21 cellular contexts compared by ENCODE assay signal in genomic region chr4:153418114-153418513, GRCh38. TPM values are rescaled to one million over a fixed set of nuclear protein-coding genes. Genes with fewer than 3 reads are reported as not detected.
DNase-seq lines count a peak whose midpoint lies in the region; ATAC-seq, FAIRE-seq and TF ChIP-seq lines count a peak whose summit lies in the region.
"Had no signal": no experiment of that assay in that cellular context is flagged by ENCODE, and none has a peak within 500 bp of the region (broad histone marks: within the 10 kb centered on the region; RNA-seq: fewer than 3 reads in every experiment).

No MANE protein-coding gene starts in this region.

- no peak for TF ChIP-seq RAD21 in H1 (IDR thresholded peaks at IDR 0.05 in 1 of 2, conservative IDR thresholded peaks at IDR 0.05 in 1 of 2; ENCODE audit: low read depth in 2 of 2, low read length in 2 of 2)

- H2AK5ac ChIP-seq in H1 (ENCODE audit: low read depth, low read length): peak overlapping the region; percentile 82; the same call in 1 of the 2 replicates

- H3K4me1 ChIP-seq in H1 (replicated peaks in 1 of 4; ENCODE audit: control insufficient read depth in 3 of 4, insufficient read depth in 4 of 4, low read length in 3 of 4) (peaks cover 0 to 3% (median 1%) of the 10 kb centered on the region in 4 experiments; a peak in 2 of 7 replicates), mesodermal cell (ENCODE audit: control insufficient read depth, insufficient read depth, low read length, poor library complexity, severe bottlenecking) (peaks cover 19% of the 10 kb centered on the region)
- H3K4me1 ChIP-seq: gastroesophageal sphincter had no signal

- H3K56ac ChIP-seq in H1 (replicated peaks; ENCODE audit: insufficient read length, low read depth, low read length): no peak overlapping the region

- H3K4me3 ChIP-seq in H1 (ENCODE audit: extremely low read depth in 1 of 4, insufficient read depth in 2 of 4, low read depth in 3 of 4, low read length in 4 of 4): no peak overlapping the region
- H3K4me3 ChIP-seq in mesodermal cell (ENCODE audit: extremely low read depth, insufficient read depth, low read length, poor library complexity, severe bottlenecking): no peak overlapping the region
- H3K4me3 ChIP-seq: coronary artery, gastroesophageal sphincter, sigmoid colon, thoracic aorta had no signal

- no peak for DNase-seq in GM12891 (ENCODE audit: insufficient read length, low spot score)
- peak; percentile 52 for DNase-seq in MV-4-11 (lab: John Stamatoyannopoulos, UW)
- DNase-seq in H1 (ENCODE audit: low read depth in 1 of 2, low spot score in 2 of 2): peak in 1 of 2 experiments; percentile 24
- no peak for DNase-seq in islet precursor cell
- no peak for DNase-seq in NCI-H2196 treated with DMSO at 0.1 percent for 48 hours (lab: John Stamatoyannopoulos, UW; ENCODE audit: unreplicated experiment)
- DNase-seq in SW480 (ENCODE audit: low spot score): no peak
- DNase-seq: activated CD4-positive, alpha-beta T cell treated with anti-CD3 and anti-CD28 coated beads, Interleukin-2, amount 10 ng/mL, durations not matched to agents 24 days and 14 days; activated naive CD8-positive, alpha-beta T cell treated with anti-CD3 and anti-CD28 coated beads for 36 hours; GF-D8; KBM-7; natural killer cell; NCI-H1105; NCI-H524 treated with DMSO at 0.1 percent for 48 hours; OCI-M1; Right ventricle myocardium superior; sigmoid colon had no signal

- no peak overlapping the region for H3K23ac ChIP-seq in H1 (ENCODE audit: insufficient read length)

- H3K4ac ChIP-seq in H1 (replicated peaks; ENCODE audit: insufficient read length, low read depth, low read length): no peak overlapping the region

- 94% methylated on average over 7 of the region's 7 CpGs; no CpG with 5 or more reads in 1 of the 2 experiments for WGBS in H1 (ENCODE audit: extremely low coverage in 1 of 2, insufficient coverage in 1 of 2, insufficient read length in 1 of 2, insufficient replicate concordance in 2 of 2, low coverage in 1 of 2, low lambda C conversion rate in 2 of 2, missing lambda C conversion rate in 1 of 2), 2 experiments
- WGBS in mesodermal cell (ENCODE audit: insufficient coverage in 2 of 2), 2 experiments: 100% methylated on average over 2 to 4 of the region's 7 CpGs

- H2BK15ac ChIP-seq in H1 (ENCODE audit: low read length): no peak overlapping the region

- H2AFZ ChIP-seq in H1 (ENCODE audit: low read length): no peak overlapping the region

- TF ChIP-seq EP300 in H1 (IDR thresholded peaks at IDR 0.05; ENCODE audit: borderline replicate concordance in 1 of 2, low read depth in 2 of 2, low read length in 2 of 2): no peak

- no peak overlapping the region for H2BK5ac ChIP-seq in H1 (ENCODE audit: low read depth, low read length)

- ATAC-seq in GM18520 (IDR thresholded peaks at IDR 0.05; ENCODE audit: unreplicated experiment): no peak
- ATAC-seq: gastroesophageal sphincter, natural killer cell had no signal

- H3K9me3 ChIP-seq in H1 (ENCODE audit: insufficient read depth in 2 of 2, low read depth in 1 of 2, low read length in 1 of 2): no peaks in the 10 kb centered on the region
- H3K9me3 ChIP-seq in mesodermal cell (ENCODE audit: control insufficient read depth, low read length): no peaks in the 10 kb centered on the region
- H3K9me3 ChIP-seq: gastroesophageal sphincter, sigmoid colon, thoracic aorta had no signal

- no peak overlapping the region for H3K18ac ChIP-seq in H1 (ENCODE audit: extremely low read depth, low read length)

- H3K27ac ChIP-seq in H1 (ENCODE audit: low read depth, low read length): no peak overlapping the region
- peak overlapping the region; percentile 87 for H3K27ac ChIP-seq in mesodermal cell (ENCODE audit: low read depth, low read length, severe bottlenecking)
- H3K27ac ChIP-seq: coronary artery, gastroesophageal sphincter, thoracic aorta had no signal

- no peak overlapping the region for H4K91ac ChIP-seq in H1 (replicated peaks; ENCODE audit: insufficient read length, low read length)

- H2BK120ac ChIP-seq in H1 (replicated peaks; ENCODE audit: low read depth, low read length): no peak overlapping the region

- no peaks in the 10 kb centered on the region for H3K79me1 ChIP-seq in H1 (ENCODE audit: low read depth, low read length)

- no peak overlapping the region for H3K4me2 ChIP-seq in H1 (ENCODE audit: insufficient read depth in 1 of 2, low read depth in 2 of 2, low read length in 2 of 2)

- CTCF ChIA-PET in H1 (lab: Charles Lee; ENCODE audit: partially characterized antibody): interaction anchor here (0.6 to 2.2 kb wide), 9 partner anchors 9 to 334 kb away, joined by 3 to 6 read pairs (median 3); no protein-coding TSS in a partner anchor

- FAIRE-seq in GM12891 (lab: Jason Lieb, UNC) (peak; percentile 80), H1 (lab: Jason Lieb, UNC) (no peak)

- no peaks in the 10 kb centered on the region; a peak in 2 of 8 replicates for H3K36me3 ChIP-seq in H1 (ENCODE audit: control insufficient read depth in 2 of 4, insufficient read depth in 4 of 4, low read length in 3 of 4)
- peaks cover 3% of the 10 kb centered on the region for H3K36me3 ChIP-seq in mesodermal cell (ENCODE audit: control insufficient read depth, insufficient read depth, low read length)
- H3K36me3 ChIP-seq: gastroesophageal sphincter, sigmoid colon, thoracic aorta had no signal

- H2BK20ac ChIP-seq in H1 (ENCODE audit: low read length): no peak overlapping the region

- H3K79me2 ChIP-seq in H1 (ENCODE audit: control insufficient read depth in 1 of 2, insufficient read depth in 2 of 2, low read length in 2 of 2): no peaks in the 10 kb centered on the region

- no peak overlapping the region for H3K14ac ChIP-seq in H1 (ENCODE audit: insufficient read length)

- no peak overlapping the region for H3K9ac ChIP-seq in H1 (replicated peaks in 1 of 4; ENCODE audit: extremely low read depth in 1 of 4, low read depth in 3 of 4, low read length in 3 of 4)

- H4K8ac ChIP-seq in H1 (ENCODE audit: extremely low read depth, insufficient read depth, low read length): no peak overlapping the region

- no peaks in the 10 kb centered on the region for H3K27me3 ChIP-seq in H1 (replicated peaks in 1 of 4; ENCODE audit: control insufficient read depth in 3 of 4, extremely low read depth in 1 of 4, insufficient read depth in 3 of 4, low read length in 3 of 4)
- H3K27me3 ChIP-seq: gastroesophageal sphincter, sigmoid colon had no signal

- H2BK12ac ChIP-seq in H1 (ENCODE audit: low read depth, low read length): peak overlapping the region; percentile 64; the same call in 1 of the 2 replicates

- POLR2A ChIA-PET in H1 (lab: Charles Lee; ENCODE audit: partially characterized antibody): interaction anchor here (0.9 to 2.4 kb wide), 4 partner anchors 12 to 126 kb away, joined by 3 to 11 read pairs (median 4); partner anchors contain the start of gene TMEM131L

- TF ChIP-seq CTCF in H1 (IDR thresholded peaks at IDR 0.05; ENCODE audit: control extremely low read depth in 1 of 3, insufficient read depth in 1 of 3, low read depth in 1 of 3, low read length in 3 of 3): no peak

- no peaks in the 10 kb centered on the region for H4K20me1 ChIP-seq in H1 (replicated peaks in 1 of 2; ENCODE audit: control insufficient read depth in 1 of 2, insufficient read depth in 2 of 2, low read length in 2 of 2)

- TF ChIP-seq POLR2A in GM12891 (IDR thresholded peaks at IDR 0.05; ENCODE audit: low read depth, low read length) (no peak), H1 (IDR thresholded peaks at IDR 0.05; ENCODE audit: control extremely low read depth in 1 of 2, low read depth in 2 of 2, low read length in 2 of 2) (no peak)

- H3K23me2 ChIP-seq in H1 (ENCODE audit: low read depth, low read length): no peaks in the 10 kb centered on the region

- H4K5ac ChIP-seq in H1 (ENCODE audit: insufficient read length, low read depth, low read length): no peak overlapping the region

TF ChIP-seq in GM12891, 5 proteins besides CTCF, POLR2A, EP300 and RAD21:
- TF ChIP-seq TAF1 (IDR thresholded peaks at IDR 0.05; ENCODE audit: low read depth, low read length) (no peak), POU2F2 (IDR thresholded peaks at IDR 0.05; ENCODE audit: low read depth, low read length) (no peak)
TF ChIP-seq in GM12891: peak in this region for 0.

TF ChIP-seq in H1, 55 proteins besides CTCF, POLR2A, EP300 and RAD21:
- TF ChIP-seq CEBPB (IDR thresholded peaks at IDR 0.05; ENCODE audit: low read depth, low read length) (no peak), JUND (IDR thresholded peaks at IDR 0.05; ENCODE audit: low read length) (no peak), SP1 (IDR thresholded peaks at IDR 0.05; ENCODE audit: low read depth, low read length) (no peak), HDAC6 (IDR thresholded peaks at IDR 0.05; ENCODE audit: low read depth, low read length) (no peak), CREB1 (IDR thresholded peaks at IDR 0.05) (no peak), TCF12 (IDR thresholded peaks at IDR 0.05; ENCODE audit: low read depth, low read length) (no peak), SP2 (IDR thresholded peaks at IDR 0.05; ENCODE audit: low read length) (no peak), ZNF274 (IDR thresholded peaks at IDR 0.05; ENCODE audit: borderline replicate concordance, extremely low read depth, low read length) (no peak), SIN3A (conservative IDR thresholded peaks at IDR 0.05 in 1 of 2, IDR thresholded peaks at IDR 0.05 in 1 of 2; ENCODE audit: low read depth in 1 of 2, low read length in 2 of 2) (no peak), BACH1 (IDR thresholded peaks at IDR 0.05; ENCODE audit: low read length) (no peak)

RNA-seq across cellular contexts. Expression of gene TMEM131L, which starts 48.0 kb away (rescaled TPM):
- polyA plus RNA-seq in GM12891 (2012; ENCODE audit: low read depth, missing spikeins): 50.3 TPM
- total RNA-seq in H1 (2021; fragmentation: NEBNext Ultra II Directional; extraction: Animal tissue kit (Norgen Biotek cat#: 25700)): 25.3 and 26.1 TPM in 2 replicates
- 11.2 and 14.3 TPM in 2 replicates for polyA plus RNA-seq in H1 (2011; rRNA removed)
- polyA plus RNA-seq in H1 (2011; cell fraction: cytosol; rRNA removed): 11.0 TPM
- polyA plus RNA-seq in H1 (2011; cell fraction: nucleus; rRNA removed): 22.8 TPM
- polyA plus RNA-seq in H1 (2012, experiment 1 of 2): 16.2 to 24.8 TPM (median 18.3 TPM) in 4 replicates
- 1.9 TPM for polyA plus RNA-seq in H1 (2012, experiment 2 of 2)
- polyA plus RNA-seq in H1 (2013, experiment 1 of 2): 35.4 TPM
- polyA plus RNA-seq in H1 (2013, experiment 2 of 2): 33.9 TPM
- polyA minus RNA-seq in H1 (2011; rRNA and poly(A)+ RNA removed): 23.5 and 54.9 TPM in 2 replicates
- polyA minus RNA-seq in H1 (2011; cell fraction: cytosol; rRNA and poly(A)+ RNA removed): 15.8 TPM
- 50.4 TPM for polyA minus RNA-seq in H1 (2011; cell fraction: nucleus; rRNA and poly(A)+ RNA removed)
- 10.6 TPM for polyA plus RNA-seq in mesodermal cell (2013, experiment 1 of 2)
- polyA plus RNA-seq in mesodermal cell (2013, experiment 2 of 2): 12.5 TPM
